Comparison of ENCODE assay signal across 8 cellular contexts in genomic region chr15:66472176-66472999, GRCh38. TPM values are rescaled to one million over a fixed set of nuclear protein-coding genes. Genes with fewer than 3 reads are reported as not detected.
DNase-seq lines count a peak whose midpoint lies in the region; ATAC-seq and TF ChIP-seq lines count a peak whose summit lies in the region.

No MANE protein-coding gene starts in this region.

- no TSS peak for BruUV-seq in Calu3 (replicated peaks; lab: Mats Ljungman, UMichigan)

- H3K4me3 Mint-ChIP-seq in Calu3 (ENCODE audit: low read depth, unreplicated experiment), result peak overlapping the region; percentile 8

- H3K36me3 Mint-ChIP-seq in Calu3 (ENCODE audit: insufficient read depth, unreplicated experiment), result peaks cover 9% of the 10 kb centered on the region

- peak overlapping the region; percentile 77 for H3K27ac Mint-ChIP-seq in Calu3 (ENCODE audit: unreplicated experiment)

- 9 to 13% (median 12%) methylated on average over 8 of the region's 8 CpGs for WGBS in ovary, 3 donors

- H3K27me3 Mint-ChIP-seq in Calu3 (ENCODE audit: unreplicated experiment), result no peaks in the 10 kb centered on the region

- ATAC-seq in GM21526 (IDR thresholded peaks at IDR 0.05; ENCODE audit: low FRiP score, unreplicated experiment), result peak; percentile 72

- H3K4me3 ChIP-seq in Jurkat, Clone E6-1 (ENCODE audit: low read length), result no peak overlapping the region; the same call in 1 of the 2 replicates
- H3K4me3 ChIP-seq in ascending aorta, result no peak overlapping the region
- H3K4me3 ChIP-seq in ovary, result no peak overlapping the region
- H3K4me3 ChIP-seq in H7 (ENCODE audit: insufficient read depth, low read depth, low read length), result no peak overlapping the region

- H3K27ac ChIP-seq in ascending aorta (peak overlapping the region; percentile 26 to 38), ovary (no peak overlapping the region)

- DNase-seq in Calu3 (peak; percentile 60), ascending aorta (ENCODE audit: low spot score in 2 of 2) (peak in 1 of 2 donors; percentile 43), ovary (peak in 3 of 5 donors; percentile 27 to 29 (median 28)), H7 (no peak), NCI-H526 treated with DMSO at 0.1 percent for 48 hours (lab: John Stamatoyannopoulos, UW) (no peak), NCI-H446 (lab: John Stamatoyannopoulos, UW) (no peak)
- peak; percentile 89 for DNase-seq in Jurkat, Clone E6-1 (ENCODE audit: low read depth, low spot score)

- intact Hi-C loops in Calu3 (cut with micrococcal nuclease; ENCODE audit: unreplicated experiment) (no loop called here), ascending aorta (cut with DNase I) (no loop called here), ovary (cut with DNase I) (no loop called here)

- no peaks in the 10 kb centered on the region for H3K9me3 Mint-ChIP-seq in Calu3 (ENCODE audit: low read depth, unreplicated experiment)

- TF ChIP-seq EP300 in ovary (IDR thresholded peaks at IDR 0.05), result no peak

- H3K36me3 ChIP-seq in ascending aorta (no peaks in the 10 kb centered on the region), ovary (no peaks in the 10 kb centered on the region), H7 (replicated peaks; ENCODE audit: control insufficient read depth, insufficient read depth, low read length) (no peaks in the 10 kb centered on the region)

- TF ChIP-seq CTCF in Calu3 (IDR thresholded peaks at IDR 0.05; ENCODE audit: unreplicated experiment) (no peak), ascending aorta (IDR thresholded peaks at IDR 0.05) (no peak), ovary (IDR thresholded peaks at IDR 0.05) (no peak)

- peaks cover 16% of the 10 kb centered on the region for H3K4me1 Mint-ChIP-seq in Calu3 (ENCODE audit: low read depth, unreplicated experiment)

- H3K27me3 ChIP-seq in ascending aorta, result no peaks in the 10 kb centered on the region
- no peaks in the 10 kb centered on the region for H3K27me3 ChIP-seq in ovary
- no peaks in the 10 kb centered on the region for H3K27me3 ChIP-seq in H7 (ENCODE audit: control insufficient read depth, insufficient read depth, low read length)

- CTCF ChIA-PET in Calu3 (lab: Charles Lee), result interaction anchor here (0.6 to 1.3 kb wide), 6 partner anchors 12 to 59 kb away, joined by 3 to 8 read pairs (median 4); partner anchors contain the start of gene SNAPC5

- H3K4me1 ChIP-seq in ascending aorta (no peaks in the 10 kb centered on the region), ovary (ENCODE audit: insufficient read depth) (peaks cover 4% of the 10 kb centered on the region)

- no peak for TF ChIP-seq POLR2A in ovary (IDR thresholded peaks at IDR 0.05)

- H3K9me3 ChIP-seq in ascending aorta, result no peaks in the 10 kb centered on the region
- H3K9me3 ChIP-seq in ovary, result no peaks in the 10 kb centered on the region

RNA-seq across cellular contexts. Expression of gene SNAPC5, which starts 25.2 kb away (rescaled TPM):
- total RNA-seq in Calu3 (2022) (47.6 and 52.1 TPM in 2 replicates), ascending aorta (3.7 TPM), ovary (10 to 100 TPM; 14.6 to 33.4 (median 28.2) TPM)
- 60.2 TPM for polyA plus RNA-seq in Jurkat, Clone E6-1 (2012; ENCODE audit: insufficient read depth, insufficient read length)
- 10 to 100 TPM; 21.2 to 33.2 TPM for polyA plus RNA-seq in ovary
- total RNA-seq in H7 (2014; rRNA removed; shearing (Covaris generic)), result 23.9 and 29.6 TPM in 2 replicates

RNA-seq across cellular contexts. Expression of gene RPL4, which starts 32.3 kb away (rescaled TPM):
- total RNA-seq in Calu3 (2022) (2,415 and 2,676 TPM in 2 replicates), ascending aorta (2,799 TPM), ovary (1,000 to 10,000 TPM; 3,226 to 5,904 (median 4,447) TPM)
- 5,228 TPM for polyA plus RNA-seq in Jurkat, Clone E6-1 (2012; ENCODE audit: insufficient read depth, insufficient read length)
- 1,000 to 10,000 TPM; 5,574 to 6,065 TPM for polyA plus RNA-seq in ovary
- total RNA-seq in H7 (2014; rRNA removed; shearing (Covaris generic)), result 5,862 and 6,291 TPM in 2 replicates

RNA-seq across cellular contexts. Expression of gene ZWILCH, which starts 32.7 kb away (rescaled TPM):
- total RNA-seq in Calu3 (2022) (33.2 and 34.5 TPM in 2 replicates), ascending aorta (2.3 TPM), ovary (1 to 10 TPM; 3.5 to 9.6 (median 6.8) TPM)
- 38.5 TPM for polyA plus RNA-seq in Jurkat, Clone E6-1 (2012; ENCODE audit: insufficient read depth, insufficient read length)
- 1 to 10 TPM; 5.2 TPM for polyA plus RNA-seq in ovary
- 57.8 and 68.3 TPM in 2 replicates for total RNA-seq in H7 (2014; rRNA removed; shearing (Covaris generic))

Comparison
In these comparisons a context has a peak if more than half of its experiments do, and no peak if none do; other contexts are left out.
1. DNase-seq: peak in Calu3 (single experiment), Jurkat, Clone E6-1 (single experiment) and ovary (3 of 5); none in H7 (single experiment), NCI-H526 treated with DMSO at 0.1 percent for 48 hours (single experiment) and NCI-H446 (0 of 2).
2. H3K27ac ChIP-seq: peak in ascending aorta (2 of 2); none in ovary (0 of 2).